15 cellular contexts compared by ENCODE assay signal in genomic region chr19:5958851-5959122, GRCh38. TPM values are rescaled to one million over a fixed set of nuclear protein-coding genes. Genes with fewer than 3 reads are reported as not detected.
DNase-seq lines count a peak whose midpoint lies in the region; ATAC-seq lines count a peak whose summit lies in the region.
"Had no signal": no experiment of that assay in that cellular context is flagged by ENCODE, and none has a peak within 500 bp of the region (broad histone marks: within the 10 kb centered on the region; RNA-seq: fewer than 3 reads in every experiment).

No MANE protein-coding gene starts in this region.

- WGBS in mesendoderm (ENCODE audit: extremely low coverage, insufficient coverage, low lambda C conversion rate), result no CpG with 5 or more reads among the region's 10 CpGs

- H4K5ac ChIP-seq in mesendoderm (ENCODE audit: low read length), result no peak overlapping the region

- ATAC-seq in stimulated activated naive CD8-positive, alpha-beta T cell treated with anti-CD3 and anti-CD28 coated beads, Interleukin-15, Interleukin-2, amounts not matched to agents 100 U/mL and 50 U/mL, for 24 hours, result no peak
- ATAC-seq in activated CD8-positive, alpha-beta T cell treated with anti-CD3 and anti-CD28 coated beads, Interleukin-2, amount 10 ng/mL, durations not matched to agents 7 days and 5 days, result no peak
- ATAC-seq: left lung had no signal

- H3K4ac ChIP-seq in mesendoderm (ENCODE audit: low read depth, low read length), result no peak overlapping the region

- H3K79me2 ChIP-seq in mesendoderm (ENCODE audit: control insufficient read depth, insufficient read depth, low read length), result peaks cover 86% of the 10 kb centered on the region

- H3K23ac ChIP-seq in mesendoderm (ENCODE audit: low read length), result no peak overlapping the region

- no peak for DNase-seq in stimulated activated naive CD8-positive, alpha-beta T cell treated with anti-CD3 and anti-CD28 coated beads, Interleukin-15, Interleukin-2, amounts not matched to agents 100 U/mL and 50 U/mL, for 24 hours
- DNase-seq in activated CD8-positive, alpha-beta T cell treated with anti-CD3 and anti-CD28 coated beads, Interleukin-2, amount 10 ng/mL, durations not matched to agents 7 days and 5 days, result no peak
- DNase-seq in mesendoderm, result no peak
- no peak for DNase-seq in NCI-H1417 treated with DMSO at 0.1 percent for 48 hours (lab: John Stamatoyannopoulos, UW)
- no peak for DNase-seq in activated effector memory CD4-positive, alpha-beta T cell treated with Interleukin-2 at 50 U/mL for 16 hours
- DNase-seq in NCI-H526 treated with DMSO at 0.1 percent for 48 hours (lab: John Stamatoyannopoulos, UW), result no peak
- DNase-seq: activated CD4-positive, alpha-beta T cell treated with anti-CD3 and anti-CD28 coated beads, Interleukin-2, amount 50 U/mL, for 48 hours; DMS79 treated with DMSO at 0.1 percent for 48 hours; effector CD4-positive, alpha-beta T cell; Kasumi-1; left lung; NCI-H1436 had no signal

- no peak overlapping the region for H3K56ac ChIP-seq in mesendoderm (ENCODE audit: low read length)

- H2BK15ac ChIP-seq in mesendoderm (replicated peaks; ENCODE audit: low read depth), result no peak overlapping the region

- no peak overlapping the region for H2BK5ac ChIP-seq in mesendoderm (ENCODE audit: low read length)

- H3K9ac ChIP-seq in mesendoderm (ENCODE audit: low read length), result peak overlapping the region; percentile 7

- H2AK5ac ChIP-seq in mesendoderm (ENCODE audit: low read length), result no peak overlapping the region

- H3K4me2 ChIP-seq in mesendoderm (ENCODE audit: low read length), result no peak overlapping the region

- POLR2A ChIA-PET in activated CD8-positive, alpha-beta T cell treated with anti-CD3 and anti-CD28 coated beads, Interleukin-2, amount 10 ng/mL, durations not matched to agents 7 days and 5 days (lab: Charles Lee), result no interaction called here

- peaks cover 95% of the 10 kb centered on the region for H3K4me1 Mint-ChIP-seq in stimulated activated naive CD8-positive, alpha-beta T cell treated with anti-CD3 and anti-CD28 coated beads, Interleukin-15, Interleukin-2, amounts not matched to agents 100 ng/mL and 50 ng/mL, for 24 hours (ENCODE audit: low read depth)
- H3K4me1 Mint-ChIP-seq in activated CD8-positive, alpha-beta T cell treated with anti-CD3 and anti-CD28 coated beads, Interleukin-2, amount 10 ng/mL, durations not matched to agents 7 days and 5 days (ENCODE audit: low read depth), result peaks cover 87% of the 10 kb centered on the region

- CTCF ChIA-PET in activated CD8-positive, alpha-beta T cell treated with anti-CD3 and anti-CD28 coated beads, Interleukin-2, amount 10 ng/mL, durations not matched to agents 7 days and 5 days (lab: Charles Lee), result interaction anchor here (2.0 kb wide), 1 partner anchor 155 kb away, joined by 6 read pairs; no protein-coding TSS in a partner anchor

- H3K9me3 Mint-ChIP-seq in stimulated activated naive CD8-positive, alpha-beta T cell treated with anti-CD3 and anti-CD28 coated beads, Interleukin-15, Interleukin-2, amounts not matched to agents 100 ng/mL and 50 ng/mL, for 24 hours, result no peaks in the 10 kb centered on the region
- no peaks in the 10 kb centered on the region for H3K9me3 Mint-ChIP-seq in activated CD8-positive, alpha-beta T cell treated with anti-CD3 and anti-CD28 coated beads, Interleukin-2, amount 10 ng/mL, durations not matched to agents 7 days and 5 days (ENCODE audit: insufficient read depth)

- H3K4me3 ChIP-seq in mesendoderm (ENCODE audit: low read length), result no peak overlapping the region
- H3K4me3 ChIP-seq: left lung, suprapubic skin had no signal

- no peaks in the 10 kb centered on the region for H3K27me3 Mint-ChIP-seq in stimulated activated naive CD8-positive, alpha-beta T cell treated with anti-CD3 and anti-CD28 coated beads, Interleukin-15, Interleukin-2, amounts not matched to agents 100 ng/mL and 50 ng/mL, for 24 hours
- H3K27me3 Mint-ChIP-seq in activated CD8-positive, alpha-beta T cell treated with anti-CD3 and anti-CD28 coated beads, Interleukin-2, amount 10 ng/mL, durations not matched to agents 7 days and 5 days (ENCODE audit: low read depth), result no peaks in the 10 kb centered on the region

- no peaks in the 10 kb centered on the region for H3K36me3 ChIP-seq in mesendoderm (ENCODE audit: control insufficient read depth, insufficient read depth, low read length)

- no peak overlapping the region for H4K8ac ChIP-seq in mesendoderm (ENCODE audit: low read depth, low read length)

- H3K18ac ChIP-seq in mesendoderm (ENCODE audit: low read length), result no peak overlapping the region

- no peak overlapping the region for H2BK120ac ChIP-seq in mesendoderm (ENCODE audit: low read depth, low read length)

- H3K4me1 ChIP-seq in mesendoderm (ENCODE audit: control insufficient read depth, low read depth, low read length), result peaks cover 23% of the 10 kb centered on the region

- no peak overlapping the region for H3K4me3 Mint-ChIP-seq in stimulated activated naive CD8-positive, alpha-beta T cell treated with anti-CD3 and anti-CD28 coated beads, Interleukin-15, Interleukin-2, amounts not matched to agents 100 ng/mL and 50 ng/mL, for 24 hours
- H3K4me3 Mint-ChIP-seq in activated CD8-positive, alpha-beta T cell treated with anti-CD3 and anti-CD28 coated beads, Interleukin-2, amount 10 ng/mL, durations not matched to agents 7 days and 5 days, result no peak overlapping the region

- no peaks in the 10 kb centered on the region for H3K27me3 ChIP-seq in mesendoderm (ENCODE audit: insufficient read depth, low read length, poor library complexity)
- H3K27me3 ChIP-seq: left lung, suprapubic skin had no signal

- H3K27ac ChIP-seq in mesendoderm (ENCODE audit: low read depth, low read length), result no peak overlapping the region
- H3K27ac ChIP-seq: HL-60, left lung, suprapubic skin had no signal

- peak overlapping the region; percentile 42 for H3K27ac Mint-ChIP-seq in stimulated activated naive CD8-positive, alpha-beta T cell treated with anti-CD3 and anti-CD28 coated beads, Interleukin-15, Interleukin-2, amounts not matched to agents 100 ng/mL and 50 ng/mL, for 24 hours
- peak overlapping the region; percentile 73 for H3K27ac Mint-ChIP-seq in activated CD8-positive, alpha-beta T cell treated with anti-CD3 and anti-CD28 coated beads, Interleukin-2, amount 10 ng/mL, durations not matched to agents 7 days and 5 days

- H3K36me3 Mint-ChIP-seq in stimulated activated naive CD8-positive, alpha-beta T cell treated with anti-CD3 and anti-CD28 coated beads, Interleukin-15, Interleukin-2, amounts not matched to agents 100 ng/mL and 50 ng/mL, for 24 hours (ENCODE audit: low read depth), result peaks cover 11% of the 10 kb centered on the region
- H3K36me3 Mint-ChIP-seq in activated CD8-positive, alpha-beta T cell treated with anti-CD3 and anti-CD28 coated beads, Interleukin-2, amount 10 ng/mL, durations not matched to agents 7 days and 5 days (ENCODE audit: low read depth), result peaks cover 20% of the 10 kb centered on the region

- peaks cover 49% of the 10 kb centered on the region for H3K79me1 ChIP-seq in mesendoderm (ENCODE audit: low read length)

RNA-seq across cellular contexts. Expression of gene RANBP3, which starts 19.2 kb away (rescaled TPM):
- 10 to 100 TPM; 82.2 to 93.6 TPM for total RNA-seq in activated CD8-positive, alpha-beta T cell treated with anti-CD3 and anti-CD28 coated beads, Interleukin-2, amount 10 ng/mL, durations not matched to agents 7 days and 5 days
- polyA plus RNA-seq in mesendoderm (2013, experiment 1 of 2), result 109 TPM
- 113 TPM for polyA plus RNA-seq in mesendoderm (2013, experiment 2 of 2)

RNA-seq across cellular contexts. Expression of gene CAPS, which starts 44.7 kb away (rescaled TPM):
- 10 to 100 TPM; 11.4 to 12.0 TPM for total RNA-seq in activated CD8-positive, alpha-beta T cell treated with anti-CD3 and anti-CD28 coated beads, Interleukin-2, amount 10 ng/mL, durations not matched to agents 7 days and 5 days
- 0.27 TPM for polyA plus RNA-seq in mesendoderm (2013, experiment 1 of 2)
- 0.52 TPM for polyA plus RNA-seq in mesendoderm (2013, experiment 2 of 2)

RNA-seq across cellular contexts. Expression of gene VMAC, which starts 54.1 kb away (rescaled TPM):
- total RNA-seq in activated CD8-positive, alpha-beta T cell treated with anti-CD3 and anti-CD28 coated beads, Interleukin-2, amount 10 ng/mL, durations not matched to agents 7 days and 5 days, result 1 to 10 TPM; 6.2 to 6.8 TPM
- 0.76 TPM for polyA plus RNA-seq in mesendoderm (2013, experiment 1 of 2)
- 0.70 TPM for polyA plus RNA-seq in mesendoderm (2013, experiment 2 of 2)

RNA-seq across cellular contexts. Expression of gene NDUFA11, which starts 55.2 kb away (rescaled TPM):
- 100 to 1,000 TPM; 225 to 228 TPM for total RNA-seq in activated CD8-positive, alpha-beta T cell treated with anti-CD3 and anti-CD28 coated beads, Interleukin-2, amount 10 ng/mL, durations not matched to agents 7 days and 5 days
- polyA plus RNA-seq in mesendoderm (2013, experiment 1 of 2), result 299 TPM
- 304 TPM for polyA plus RNA-seq in mesendoderm (2013, experiment 2 of 2)
